Comparison of ENCODE assay signal across 18 cellular contexts in the genomic region with DNA sequence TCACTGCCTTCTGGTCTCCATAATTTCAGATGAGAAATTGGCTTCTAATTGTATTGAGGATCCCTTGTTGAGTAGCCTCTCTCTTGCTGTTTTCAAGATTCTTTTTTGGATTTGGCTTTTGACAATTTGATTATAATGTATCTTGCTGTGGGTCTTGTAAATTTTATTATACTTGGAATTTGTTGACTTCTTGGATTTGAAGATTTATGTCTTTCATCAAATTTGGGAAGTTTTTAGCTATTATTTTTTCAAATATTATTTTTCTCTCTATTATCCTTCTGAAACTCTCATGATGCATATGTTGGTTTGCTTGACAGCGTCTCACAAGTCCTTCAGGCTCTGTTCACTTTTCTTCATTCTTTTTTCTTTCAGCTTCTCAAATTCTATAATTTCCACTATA.
"Had no signal": no experiment of that assay in that cellular context is flagged by ENCODE, and none has a peak within 500 bp of the region (broad histone marks: within the 10 kb centered on the region; RNA-seq: fewer than 3 reads in every experiment).

No MANE protein-coding gene starts in this region.

- H3K4me1 ChIP-seq: neural progenitor cell, pancreas, parathyroid adenoma, prostate gland, psoas muscle, right atrium auricular region, right lobe of liver, sigmoid colon, spleen had no signal

- H3K4me3 ChIP-seq: neural progenitor cell, ovary, pancreas, prostate gland, psoas muscle, right atrium auricular region, right lobe of liver, sigmoid colon, skin epidermis, smooth muscle cell, spleen had no signal

- H3K9me3 ChIP-seq: neutrophil, ovary, pancreas, prostate gland had no signal

- ATAC-seq: naive thymus-derived CD8-positive, alpha-beta T cell; natural killer cell; natural killer cell treated with Interleukin-12 subunit alpha and Interleukin-12 subunit beta and Interleukin-15 and Interleukin-18, amount 100 ng/mL, for 72 hours; pancreas; psoas muscle; right cardiac atrium; right lobe of liver; sciatic nerve had no signal

- H3K27ac ChIP-seq: neural progenitor cell, neutrophil, ovary, pancreas, parathyroid adenoma, prostate gland, psoas muscle, right atrium auricular region, right lobe of liver, sigmoid colon, skin epidermis, spleen had no signal

- H3K36me3 ChIP-seq: neutrophil, ovary, pancreas, prostate gland, right atrium auricular region, right lobe of liver, sigmoid colon, spleen had no signal
